1 cellular context compared by ENCODE assay signal in the genomic region with DNA sequence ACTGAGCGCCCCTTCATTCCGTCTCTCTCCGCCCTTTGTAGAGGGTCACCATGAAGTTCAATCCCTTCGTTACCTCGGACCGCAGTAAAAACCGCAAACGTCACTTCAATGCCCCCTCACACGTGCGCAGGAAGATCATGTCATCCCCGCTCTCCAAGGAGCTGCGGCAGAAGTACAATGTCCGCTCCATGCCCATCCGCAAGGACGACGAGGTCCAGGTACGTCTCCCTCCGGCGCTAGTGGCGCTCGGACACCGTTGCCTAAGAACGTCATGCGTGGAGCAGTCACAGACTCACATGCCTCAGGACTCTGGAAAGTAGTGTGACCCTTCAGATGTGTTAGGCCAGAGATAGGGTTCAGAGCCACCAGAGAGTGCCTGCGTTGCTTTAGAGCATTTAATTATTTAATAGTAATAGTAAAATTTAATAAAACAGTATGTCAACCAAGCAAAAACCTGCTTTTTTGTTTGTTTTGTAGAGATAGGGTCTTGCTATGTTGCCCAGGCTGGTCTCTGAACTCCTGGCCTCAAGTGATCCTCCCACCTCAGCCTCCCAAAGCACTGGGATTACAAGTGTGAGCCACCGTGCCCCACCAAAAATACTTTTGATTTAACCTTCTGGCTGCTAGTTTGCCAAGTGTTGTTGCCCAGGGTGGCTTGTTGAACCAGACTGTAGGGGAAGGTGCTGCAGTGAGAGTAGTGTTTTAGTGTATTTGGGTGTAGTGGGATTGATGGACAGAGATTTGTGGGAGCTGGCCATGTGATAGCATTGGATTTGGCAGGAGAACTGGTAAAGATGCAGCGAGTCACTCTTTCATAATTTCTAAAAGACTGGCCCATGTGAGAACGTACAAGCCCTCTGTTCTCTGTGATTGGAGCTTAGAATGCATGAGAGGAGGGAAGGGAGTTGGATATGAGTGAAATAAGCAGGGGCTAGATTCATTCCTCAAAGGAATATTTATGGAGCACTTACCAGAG.
TF ChIP-seq lines count a peak whose summit lies in the region.

No MANE protein-coding gene starts in this region.

TF ChIP-seq in K562, 482 proteins besides CTCF, POLR2A, EP300 and RAD21 (continued from another document):
- TF ChIP-seq RERE (CRISPR knock-in tag; IDR thresholded peaks at IDR 0.05; ENCODE audit: borderline replicate concordance) = no peak
- TF ChIP-seq, protein P1, sequence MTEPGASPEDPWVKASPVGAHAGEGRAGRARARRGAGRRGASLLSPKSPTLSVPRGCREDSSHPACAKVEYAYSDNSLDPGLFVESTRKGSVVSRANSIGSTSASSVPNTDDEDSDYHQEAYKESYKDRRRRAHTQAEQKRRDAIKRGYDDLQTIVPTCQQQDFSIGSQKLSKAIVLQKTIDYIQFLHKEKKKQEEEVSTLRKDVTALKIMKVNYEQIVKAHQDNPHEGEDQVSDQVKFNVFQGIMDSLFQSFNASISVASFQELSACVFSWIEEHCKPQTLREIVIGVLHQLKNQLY (CRISPR knock-in tag; conservative IDR thresholded peaks at IDR 0.05) = no peak
- TF ChIP-seq, protein P2, sequence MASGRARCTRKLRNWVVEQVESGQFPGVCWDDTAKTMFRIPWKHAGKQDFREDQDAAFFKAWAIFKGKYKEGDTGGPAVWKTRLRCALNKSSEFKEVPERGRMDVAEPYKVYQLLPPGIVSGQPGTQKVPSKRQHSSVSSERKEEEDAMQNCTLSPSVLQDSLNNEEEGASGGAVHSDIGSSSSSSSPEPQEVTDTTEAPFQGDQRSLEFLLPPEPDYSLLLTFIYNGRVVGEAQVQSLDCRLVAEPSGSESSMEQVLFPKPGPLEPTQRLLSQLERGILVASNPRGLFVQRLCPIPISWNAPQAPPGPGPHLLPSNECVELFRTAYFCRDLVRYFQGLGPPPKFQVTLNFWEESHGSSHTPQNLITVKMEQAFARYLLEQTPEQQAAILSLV (tag; IDR thresholded peaks at IDR 0.05) = no peak
- TF ChIP-seq BRF2 (IDR thresholded peaks at IDR 0.05; ENCODE audit: borderline replicate concordance, insufficient read depth, insufficient read length) = no peak
- no peak for TF ChIP-seq MED1 (CRISPR knock-in tag; IDR thresholded peaks at IDR 0.05; ENCODE audit: borderline replicate concordance)
- peak; percentile 51; the same call in 1 of the 2 replicates for TF ChIP-seq CREB1 (IDR thresholded peaks at IDR 0.05)
- no peak for TF ChIP-seq CREB1 (CRISPR knock-in tag; IDR thresholded peaks at IDR 0.05)
- no peak for TF ChIP-seq SLC30A9 (CRISPR knock-in tag; IDR thresholded peaks at IDR 0.05)
- peak; percentile 94 for TF ChIP-seq ZNF121 (CRISPR knock-in tag; conservative IDR thresholded peaks at IDR 0.05)
- TF ChIP-seq ZFPM2 (CRISPR knock-in tag; IDR thresholded peaks at IDR 0.05) = no peak
- TF ChIP-seq GTF2F1 (IDR thresholded peaks at IDR 0.05; ENCODE audit: low read depth, low read length) = no peak
- peak; percentile 44 for TF ChIP-seq RBM25 (IDR thresholded peaks at IDR 0.05; ENCODE audit: low read depth, low read length, severe bottlenecking)
- TF ChIP-seq MCM2 (IDR thresholded peaks at IDR 0.05; ENCODE audit: low read depth) = no peak
- TF ChIP-seq MTA1 (IDR thresholded peaks at IDR 0.05; ENCODE audit: borderline replicate concordance) = no peak
TF ChIP-seq in K562: peak in this region for 5.
